In the genomic region with DNA sequence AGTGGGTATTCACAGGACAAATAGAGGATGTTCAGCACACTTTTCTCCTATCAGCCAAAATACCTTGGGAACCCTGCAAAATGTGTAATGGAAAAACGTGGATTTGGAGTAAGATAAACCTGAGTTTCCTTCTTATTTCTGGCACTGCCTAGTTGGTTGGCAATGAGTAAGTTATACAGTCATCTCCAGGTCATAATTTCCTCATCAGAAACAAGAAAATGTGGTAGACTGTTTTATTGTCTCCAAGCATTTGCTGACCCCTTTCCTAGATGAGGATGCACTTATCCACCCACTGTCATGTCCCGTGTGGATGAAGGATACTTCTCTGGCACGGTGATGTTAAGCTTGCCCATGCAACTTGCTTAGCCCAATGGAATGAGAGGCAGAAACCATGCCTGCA, we compare ENCODE assay signal across 8 cellular contexts.
"Had no signal": no experiment of that assay in that cellular context is flagged by ENCODE, and none has a peak within 500 bp of the region (broad histone marks: within the 10 kb centered on the region; RNA-seq: fewer than 3 reads in every experiment).

No MANE protein-coding gene starts in this region.

- H3K4me3 ChIP-seq: GM23248, HAP-1 had no signal

- H3K27ac ChIP-seq: GM23248, HL-60 had no signal

- ATAC-seq: HCT116, HepG2 had no signal

- H3K4me1 ChIP-seq: HAP-1 had no signal

- H3K36me3 ChIP-seq: HAP-1 had no signal

- FAIRE-seq: HepG2 had no signal

- DNase-seq: GM23248, GOT3, H7, HFFc6 had no signal
